8 cellular contexts compared by ENCODE assay signal in the genomic region with DNA sequence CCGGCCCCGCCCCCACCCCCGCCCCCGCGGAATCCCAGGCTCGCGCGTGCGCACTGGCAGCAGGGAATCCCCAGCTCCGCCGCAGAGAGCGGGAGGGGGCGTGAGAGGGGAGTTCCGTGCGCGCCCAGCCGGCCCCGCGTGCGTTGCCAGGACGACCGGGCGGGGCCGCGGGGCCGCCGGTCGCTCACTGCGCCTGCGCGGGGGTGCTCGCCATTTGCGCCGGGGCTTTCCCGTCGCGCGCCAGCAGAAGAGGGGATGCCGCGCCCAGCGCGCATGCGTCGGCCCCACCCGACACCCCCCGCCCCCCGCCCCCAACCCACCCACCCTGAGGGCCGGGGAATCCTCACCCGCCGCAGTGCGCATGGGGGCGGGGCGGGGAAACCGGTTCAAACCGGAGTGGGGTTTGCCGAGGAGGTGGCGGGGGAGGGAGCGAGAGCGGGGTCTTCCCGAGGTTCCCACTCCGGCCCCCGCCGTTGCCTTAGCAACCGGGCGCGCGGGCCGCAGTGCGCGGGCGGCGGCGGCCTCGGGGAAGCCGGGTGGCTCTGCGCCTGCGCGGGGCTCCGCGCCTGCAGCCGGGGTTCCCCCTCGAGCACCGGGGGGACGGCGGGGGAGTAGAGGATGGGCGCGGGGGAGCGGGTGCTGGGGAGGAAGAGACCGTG. TPM values are rescaled to one million over a fixed set of nuclear protein-coding genes. Genes with fewer than 3 reads are reported as not detected.
DNase-seq lines count a peak whose midpoint lies in the region; ATAC-seq and TF ChIP-seq lines count a peak whose summit lies in the region.

No MANE protein-coding gene starts in this region.

- H3K4me3 Mint-ChIP-seq in immature natural killer cell = peak overlapping the region; percentile 59 to 86 (median 73)

- H3K27ac ChIP-seq in A673 (ENCODE audit: low read depth, low read length, poor library complexity, severe bottlenecking) (peak overlapping the region; percentile 78), WERI-Rb-1 (peak overlapping the region; percentile 99)

- H3K36me3 Mint-ChIP-seq in immature natural killer cell = no peaks in the 10 kb centered on the region

- ATAC-seq in GM18907 (IDR thresholded peaks at IDR 0.05; ENCODE audit: unreplicated experiment) (peak; percentile 49), HG03196 (IDR thresholded peaks at IDR 0.05; ENCODE audit: unreplicated experiment) (peak; percentile 34)

- no peaks in the 10 kb centered on the region for H3K9me3 Mint-ChIP-seq in immature natural killer cell

- POLR2A ChIA-PET in A673 (lab: Charles Lee; ENCODE audit: low non-redundant PET) = no interaction called here

- H3K27ac Mint-ChIP-seq in immature natural killer cell = peak overlapping the region in 5 of 6 donors; percentile 36 to 92 (median 72)

- in situ Hi-C loops in T47D (cut with HindIII; ENCODE audit: low pct_unique_long_range_greater_than_20kb, low sequenced_read_pairs) = no loop called here

- TF ChIP-seq CTCF in A673 (conservative IDR thresholded peaks at IDR 0.05; ENCODE audit: low read depth, low read length) = no peak
- TF ChIP-seq CTCF in WERI-Rb-1 (IDR thresholded peaks at IDR 0.05; ENCODE audit: low read depth, low read length) = no peak

- peaks cover 30 to 41% of the 10 kb centered on the region in 2 donors for H3K4me1 Mint-ChIP-seq in immature natural killer cell

- H3K27me3 ChIP-seq in A673 (replicated peaks; ENCODE audit: insufficient read depth, low read depth, low read length, poor library complexity) (no peaks in the 10 kb centered on the region), WERI-Rb-1 (ENCODE audit: insufficient read depth, low read depth, severe bottlenecking) (no peaks in the 10 kb centered on the region)

- no TSS peak for BruUV-seq in A673 (replicated peaks; lab: Mats Ljungman, UMichigan)

- DNase-seq in A673 (ENCODE audit: low spot score) (peak; percentile 98), NCI-H2227 (lab: John Stamatoyannopoulos, UW; ENCODE audit: unreplicated experiment) (peak; percentile 99), WERI-Rb-1 (peak; percentile 99), T47D (ENCODE audit: low read depth in 1 of 2, low spot score in 1 of 2) (peak; percentile 93 to 95), immature natural killer cell (peak; percentile 94 to 96 (median 96)), smooth muscle cell of the brain vasculature (ENCODE audit: low read depth, low spot score) (peak; percentile 70)

- intact Hi-C loops in A673 (cut with micrococcal nuclease; ENCODE audit: unreplicated experiment) = no loop called here

- peak overlapping the region; percentile 45 for H3K4me3 ChIP-seq in A673 (ENCODE audit: low read depth, low read length, poor library complexity, severe bottlenecking)
- peak overlapping the region; percentile 88; the same call in 1 of the 2 replicates for H3K4me3 ChIP-seq in WERI-Rb-1 (ENCODE audit: low read depth, low read length)

- H3K36me3 ChIP-seq in A673 (ENCODE audit: insufficient read depth, low read length, poor library complexity, severe bottlenecking) = no peaks in the 10 kb centered on the region
- H3K36me3 ChIP-seq in WERI-Rb-1 = peaks cover 11% of the 10 kb centered on the region

- peaks cover 70% of the 10 kb centered on the region for H3K4me1 ChIP-seq in A673 (ENCODE audit: insufficient read depth, low read length, poor library complexity, severe bottlenecking)

- peaks cover 29 to 48% (median 38%) of the 10 kb centered on the region in 3 donors for H3K27me3 Mint-ChIP-seq in immature natural killer cell (ENCODE audit: low read depth in 3 of 3)

- CTCF ChIA-PET in A673 (lab: Charles Lee) = interaction anchor here (0.6 to 1.0 kb wide), 4 partner anchors 15 to 137 kb away, joined by 4 to 10 read pairs (median 4); partner anchors contain the start of gene CCDC124

- no peaks in the 10 kb centered on the region for H3K9me3 ChIP-seq in A673 (ENCODE audit: low read depth, low read length, poor library complexity, severe bottlenecking)
- no peaks in the 10 kb centered on the region for H3K9me3 ChIP-seq in WERI-Rb-1 (ENCODE audit: severe bottlenecking)

RNA-seq across cellular contexts. Expression of gene CCDC124, which starts 15.1 kb away (rescaled TPM):
- 131 and 135 TPM in 2 replicates for total RNA-seq in A673 (2021)
- 10 to 100 TPM; 45.5 to 76.9 (median 52.1) TPM for polyA plus RNA-seq in immature natural killer cell

RNA-seq across cellular contexts. Expression of gene KCNN1, which starts 19.0 kb away (rescaled TPM):
- 63.5 and 81.2 TPM in 2 replicates for total RNA-seq in A673 (2021)
- not detected for polyA plus RNA-seq in immature natural killer cell

Comparison
In these comparisons a context has a peak if more than half of its experiments do, and no peak if none do; other contexts are left out.
1. Peak in every context shown above with its lines: DNase-seq, ATAC-seq, H3K4me3 ChIP-seq and H3K27ac ChIP-seq.